37 cellular contexts compared by ENCODE assay signal in the genomic region with DNA sequence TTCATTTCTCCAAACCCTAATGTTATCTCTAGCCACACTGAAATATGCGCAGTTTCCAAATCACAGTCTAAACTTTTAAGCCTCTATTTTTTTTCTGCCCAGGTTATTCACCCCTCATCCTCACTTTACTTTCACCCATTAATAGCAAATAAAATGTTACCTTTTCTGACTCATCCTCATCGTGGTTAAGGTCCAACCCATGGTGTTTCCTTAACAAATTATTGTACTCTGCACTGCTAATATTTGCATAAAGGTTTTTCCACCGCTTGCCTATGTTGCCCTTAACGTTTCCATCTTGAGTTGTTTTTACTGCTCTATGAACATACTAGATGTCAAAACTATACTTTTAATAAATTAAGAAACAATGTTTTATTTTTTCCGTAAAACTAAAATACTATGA.
"Had no signal": no experiment of that assay in that cellular context is flagged by ENCODE, and none has a peak within 500 bp of the region (broad histone marks: within the 10 kb centered on the region; RNA-seq: fewer than 3 reads in every experiment).

No MANE protein-coding gene starts in this region.

- H3K27me3 Mint-ChIP-seq: activated B cell treated with CpG ODN at 0.5 μM for 24 hours; activated CD8-positive, alpha-beta memory T cell treated with anti-CD3 and anti-CD28 coated beads, Interleukin-2, amount 10 ng/mL, durations not matched to agents 7 days and 5 days; activated naive CD4-positive, alpha-beta T cell treated with anti-CD3 and anti-CD28 coated beads, Interleukin-2, amount 50 U/mL, for 24 hours; activated naive CD8-positive, alpha-beta T cell treated with anti-CD3 and anti-CD28 coated beads for 36 hours; activated naive CD8-positive, alpha-beta T cell treated with anti-CD3 and anti-CD28 coated beads, Interleukin-2, amount 50 U/mL, for 24 hours; effector memory CD8-positive, alpha-beta T cell; T-helper 17 cell had no signal

- H3K27me3 ChIP-seq: adrenal gland, body of pancreas, esophagus muscularis mucosa, foreskin keratinocyte, gastrocnemius medialis, heart left ventricle had no signal

- H3K27ac ChIP-seq: adrenal gland, body of pancreas, esophagus muscularis mucosa, foreskin keratinocyte, gastrocnemius medialis, heart left ventricle, WERI-Rb-1 had no signal

- H3K4me1 Mint-ChIP-seq: activated B cell treated with CpG ODN at 0.5 μM for 24 hours; activated CD8-positive, alpha-beta memory T cell treated with anti-CD3 and anti-CD28 coated beads, Interleukin-2, amount 10 ng/mL, durations not matched to agents 7 days and 5 days; activated naive CD4-positive, alpha-beta T cell treated with anti-CD3 and anti-CD28 coated beads, Interleukin-2, amount 50 U/mL, for 24 hours; activated naive CD8-positive, alpha-beta T cell treated with anti-CD3 and anti-CD28 coated beads for 36 hours; activated naive CD8-positive, alpha-beta T cell treated with anti-CD3 and anti-CD28 coated beads, Interleukin-2, amount 50 U/mL, for 24 hours; T-helper 17 cell had no signal

- H3K4me3 ChIP-seq: adrenal gland, body of pancreas, esophagus muscularis mucosa, gastrocnemius medialis, heart left ventricle had no signal

- H3K9me3 ChIP-seq: adrenal gland, body of pancreas, esophagus muscularis mucosa, gastrocnemius medialis had no signal

- H3K27ac Mint-ChIP-seq: activated B cell treated with CpG ODN at 0.5 μM for 24 hours; activated CD8-positive, alpha-beta memory T cell treated with anti-CD3 and anti-CD28 coated beads, Interleukin-2, amount 10 ng/mL, durations not matched to agents 7 days and 5 days; activated CD8-positive, alpha-beta T cell treated with anti-CD3 and anti-CD28 coated beads, Interleukin-2, amount 10 ng/mL, durations not matched to agents 7 days and 5 days; activated naive CD4-positive, alpha-beta T cell treated with anti-CD3 and anti-CD28 coated beads for 36 hours; activated naive CD4-positive, alpha-beta T cell treated with anti-CD3 and anti-CD28 coated beads, Interleukin-2, amount 50 U/mL, for 24 hours; activated naive CD8-positive, alpha-beta T cell treated with anti-CD3 and anti-CD28 coated beads for 36 hours; activated naive CD8-positive, alpha-beta T cell treated with anti-CD3 and anti-CD28 coated beads, Interleukin-2, amount 50 U/mL, for 24 hours; activated T-helper 1 cell treated with anti-CD3 and anti-CD28 coated beads, Interleukin-12 subunit alpha, Interleukin-12 subunit beta, Interleukin-2, Interleukin-4 antibody, amounts not matched to agents 30 ng/mL and 10 ng/mL and 1 ng/mL, durations not matched to agents 14 hours and 24 hours and 36 hours; activated T-helper 2 cell treated with anti-CD3 and anti-CD28 coated beads, Interferon-gamma antibody, Interleukin-2, Interleukin-4, amounts not matched to agents 10 μg/mL and 5 μg/mL and 100 μg/mL, durations not matched to agents 14 hours and 24 hours and 36 hours; effector memory CD8-positive, alpha-beta T cell; T-helper 17 cell; T-helper 2 cell treated with Interferon-gamma antibody and Interleukin-4, amounts not matched to agents 5 μg/mL and 100 μg/mL, for 36 hours had no signal

- ATAC-seq: activated CD4-positive, CD25-positive, alpha-beta regulatory T cell treated with anti-CD3 and anti-CD28 coated beads, Interleukin-2, amount 50 U/mL, for 24 hours; activated CD8-positive, alpha-beta memory T cell treated with anti-CD3 and anti-CD28 coated beads, Interleukin-2, amount 10 ng/mL, durations not matched to agents 7 days and 5 days; activated CD8-positive, alpha-beta T cell treated with anti-CD3 and anti-CD28 coated beads, Interleukin-2, amount 10 ng/mL, durations not matched to agents 7 days and 5 days; activated naive CD8-positive, alpha-beta T cell treated with anti-CD3 and anti-CD28 coated beads, Interleukin-2, amount 50 U/mL, for 24 hours; body of pancreas; effector memory CD8-positive, alpha-beta T cell; foreskin keratinocyte; gastrocnemius medialis; heart left ventricle; T-helper 17 cell had no signal

- H3K4me1 ChIP-seq: adrenal gland, body of pancreas, esophagus muscularis mucosa, foreskin keratinocyte, gastrocnemius medialis, heart left ventricle had no signal

- FAIRE-seq: colon had no signal

- DNase-seq: activated B cell treated with CpG ODN at 0.5 μM for 24 hours; activated CD4-positive, alpha-beta T cell treated with anti-CD3 and anti-CD28 coated beads for 48 hours; activated CD4-positive, alpha-beta T cell treated with anti-CD3 and anti-CD28 coated beads, Interleukin-2, amount 50 U/mL, for 1 hour; activated CD4-positive, alpha-beta T cell treated with anti-CD3 and anti-CD28 coated beads, Interleukin-2, amount 50 U/mL, for 48 hours; activated CD8-positive, alpha-beta memory T cell treated with anti-CD3 and anti-CD28 coated beads, Interleukin-2, amount 10 ng/mL, durations not matched to agents 7 days and 5 days; activated CD8-positive, alpha-beta memory T cell treated with anti-CD3 and anti-CD28 coated beads, Interleukin-2, amount 50 U/mL, for 4 hours; activated CD8-positive, alpha-beta T cell treated with anti-CD3 and anti-CD28 coated beads, Interleukin-2, amount 10 ng/mL, durations not matched to agents 7 days and 5 days; activated effector memory CD4-positive, alpha-beta T cell treated with anti-CD3 and anti-CD28 coated beads, Interleukin-2, amount 50 U/mL, for 16 hours; activated naive CD4-positive, alpha-beta T cell treated with anti-CD3 and anti-CD28 coated beads for 36 hours; activated naive CD8-positive, alpha-beta T cell treated with anti-CD3 and anti-CD28 coated beads for 36 hours; activated naive CD8-positive, alpha-beta T cell treated with anti-CD3 and anti-CD28 coated beads, Interleukin-2, amount 50 U/mL, for 24 hours; activated T-cell treated with anti-CD3 and anti-CD28 coated beads, Interleukin-2, amount 50 U/mL, for 1 hour; activated T-cell treated with anti-CD3 and anti-CD28 coated beads, Interleukin-2, amount 50 U/mL, for 48 hours; adrenal gland; amygdala; aorta; body of pancreas; caudate nucleus; cortex of kidney; dermis blood vessel endothelial cell; effector CD4-positive, alpha-beta T cell; effector memory CD8-positive, alpha-beta T cell; erythroblast; foreskin keratinocyte; gastrocnemius medialis; glutamatergic neuron; heart left ventricle; T-helper 17 cell; T1000; WERI-Rb-1 had no signal

- H3K36me3 Mint-ChIP-seq: activated CD8-positive, alpha-beta memory T cell treated with anti-CD3 and anti-CD28 coated beads, Interleukin-2, amount 10 ng/mL, durations not matched to agents 7 days and 5 days; activated naive CD4-positive, alpha-beta T cell treated with anti-CD3 and anti-CD28 coated beads, Interleukin-2, amount 50 U/mL, for 24 hours; activated naive CD8-positive, alpha-beta T cell treated with anti-CD3 and anti-CD28 coated beads for 36 hours had no signal

- H3K36me3 ChIP-seq: adrenal gland, esophagus muscularis mucosa, gastrocnemius medialis, heart left ventricle, WERI-Rb-1 had no signal

- H3K4me3 Mint-ChIP-seq: activated B cell treated with CpG ODN at 0.5 μM for 24 hours; activated CD8-positive, alpha-beta memory T cell treated with anti-CD3 and anti-CD28 coated beads, Interleukin-2, amount 10 ng/mL, durations not matched to agents 7 days and 5 days; activated CD8-positive, alpha-beta T cell treated with anti-CD3 and anti-CD28 coated beads, Interleukin-2, amount 10 ng/mL, durations not matched to agents 7 days and 5 days; activated naive CD4-positive, alpha-beta T cell treated with anti-CD3 and anti-CD28 coated beads for 36 hours; activated naive CD4-positive, alpha-beta T cell treated with anti-CD3 and anti-CD28 coated beads, Interleukin-2, amount 50 U/mL, for 24 hours; activated naive CD8-positive, alpha-beta T cell treated with anti-CD3 and anti-CD28 coated beads for 36 hours; activated naive CD8-positive, alpha-beta T cell treated with anti-CD3 and anti-CD28 coated beads, Interleukin-2, amount 50 U/mL, for 24 hours; activated T-helper 1 cell treated with anti-CD3 and anti-CD28 coated beads, Interleukin-12 subunit alpha, Interleukin-12 subunit beta, Interleukin-2, Interleukin-4 antibody, amounts not matched to agents 30 ng/mL and 10 ng/mL and 1 ng/mL, durations not matched to agents 14 hours and 24 hours and 36 hours; effector memory CD8-positive, alpha-beta T cell; T-helper 17 cell; T-helper 2 cell treated with Interferon-gamma antibody and Interleukin-4, amounts not matched to agents 5 μg/mL and 100 μg/mL, for 36 hours had no signal
